12 cellular contexts compared by ENCODE assay signal in the genomic region with DNA sequence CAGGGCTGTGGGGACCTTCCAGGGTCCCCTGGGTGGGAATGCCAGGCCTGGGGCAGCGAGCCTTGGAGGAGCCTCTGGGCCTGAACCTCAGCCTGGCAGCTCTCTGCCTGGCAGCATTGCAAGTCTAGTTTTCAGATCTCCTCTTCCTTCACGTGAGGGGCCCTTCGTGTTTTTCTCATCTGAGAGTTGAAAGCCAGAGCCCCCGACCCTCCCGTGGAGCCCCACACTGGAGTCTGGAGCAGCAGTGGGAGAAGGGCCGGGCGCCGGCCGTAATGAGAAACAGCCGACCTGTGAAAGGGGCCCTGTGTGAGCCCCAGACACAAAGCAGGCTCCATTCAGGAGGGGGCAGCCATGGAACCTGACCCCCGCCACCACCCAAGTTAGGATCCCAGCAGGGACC. TPM values are rescaled to one million over a fixed set of nuclear protein-coding genes. Genes with fewer than 3 reads are reported as not detected.
A peak's percentile ranks its signal among the peaks of the same experiment; 100 is the strongest.
DNase-seq lines count a peak whose midpoint lies in the region; ATAC-seq, FAIRE-seq and TF ChIP-seq lines count a peak whose summit lies in the region.
"Had no signal": no experiment of that assay in that cellular context is flagged by ENCODE, and none has a peak within 500 bp of the region (broad histone marks: within the 10 kb centered on the region; RNA-seq: fewer than 3 reads in every experiment).

No MANE protein-coding gene starts in this region.

- H3K36me3 Mint-ChIP-seq in MCF 10A (ENCODE audit: insufficient read depth, unreplicated experiment), result peaks cover 26% of the 10 kb centered on the region
- H3K36me3 Mint-ChIP-seq in effector memory CD8-positive, alpha-beta T cell (ENCODE audit: insufficient read depth), result peaks cover 42% of the 10 kb centered on the region

- H3K9me3 Mint-ChIP-seq in MCF 10A (ENCODE audit: unreplicated experiment), result no peaks in the 10 kb centered on the region
- H3K9me3 Mint-ChIP-seq in effector memory CD8-positive, alpha-beta T cell, result no peaks in the 10 kb centered on the region
- H3K9me3 Mint-ChIP-seq: activated CD8-positive, alpha-beta T cell treated with anti-CD3 and anti-CD28 coated beads for 36 hours had no signal

- POLR2A ChIA-PET in MCF 10A (lab: Yijun Ruan, JAX), result interaction anchor here (0.7 kb wide), 1 partner anchor 175 kb away, joined by 3 read pairs; no protein-coding TSS in a partner anchor

- peaks cover 12% of the 10 kb centered on the region for H4K20me1 ChIP-seq in osteoblast (ENCODE audit: insufficient read depth, low read length)

- DNase-seq in breast epithelium (ENCODE audit: low spot score in 2 of 2) (no peak), MCF 10A (ENCODE audit: unreplicated experiment) (no peak), osteoblast (ENCODE audit: insufficient read length, low spot score, missing footprints) (peak; percentile 84), upper lobe of left lung (no peak), T-helper 1 cell (no peak), GOT3 (lab: John Stamatoyannopoulos, UW) (no peak), RCC 7860 (ENCODE audit: low spot score) (no peak)
- no peak for DNase-seq in effector memory CD8-positive, alpha-beta T cell
- DNase-seq: activated CD8-positive, alpha-beta T cell treated with anti-CD3 and anti-CD28 coated beads for 36 hours; activated naive CD8-positive, alpha-beta T cell treated with anti-CD3 and anti-CD28 coated beads, Interleukin-2, amount 10 ng/mL, durations not matched to agents 7 days and 5 days; stimulated activated naive CD4-positive, alpha-beta T cell treated with Interleukin-2 at 50 U/mL for 16 hours had no signal

- CTCF ChIA-PET in MCF 10A (lab: Yijun Ruan, JAX), result no interaction called here

- H3K79me2 ChIP-seq in osteoblast (ENCODE audit: insufficient read depth, low read length), result peaks cover 39% of the 10 kb centered on the region

- H3K36me3 ChIP-seq in breast epithelium, result no peaks in the 10 kb centered on the region
- peaks cover 66% of the 10 kb centered on the region for H3K36me3 ChIP-seq in osteoblast (ENCODE audit: insufficient read depth, low read length)
- peaks cover 34 to 95% (median 80%) of the 10 kb centered on the region in 4 donors for H3K36me3 ChIP-seq in upper lobe of left lung

- TF ChIP-seq POLR2A in breast epithelium (IDR thresholded peaks at IDR 0.05) (no peak), upper lobe of left lung (IDR thresholded peaks at IDR 0.05) (no peak)

- no peaks in the 10 kb centered on the region for H3K27me3 Mint-ChIP-seq in MCF 10A (ENCODE audit: insufficient read depth, unreplicated experiment)
- no peaks in the 10 kb centered on the region for H3K27me3 Mint-ChIP-seq in effector memory CD8-positive, alpha-beta T cell
- H3K27me3 Mint-ChIP-seq: activated CD8-positive, alpha-beta T cell treated with anti-CD3 and anti-CD28 coated beads for 36 hours; activated naive CD8-positive, alpha-beta T cell treated with anti-CD3 and anti-CD28 coated beads, Interleukin-2, amount 10 ng/mL, durations not matched to agents 7 days and 5 days had no signal

- FAIRE-seq in RCC 7860 (lab: Jason Lieb, UNC), result no peak
- FAIRE-seq: G401.6 had no signal

- H3K9me3 ChIP-seq in breast epithelium, result no peaks in the 10 kb centered on the region
- no peaks in the 10 kb centered on the region for H3K9me3 ChIP-seq in osteoblast (ENCODE audit: low read depth, low read length)
- H3K9me3 ChIP-seq in upper lobe of left lung, result no peaks in the 10 kb centered on the region

- H3K27me3 ChIP-seq in breast epithelium (no peaks in the 10 kb centered on the region), osteoblast (ENCODE audit: insufficient read depth, low read length) (no peaks in the 10 kb centered on the region), upper lobe of left lung (no peaks in the 10 kb centered on the region)

- no peak for ATAC-seq in effector memory CD8-positive, alpha-beta T cell (replicated peaks)
- no peak for ATAC-seq in upper lobe of left lung (ENCODE audit: low FRiP score in 2 of 2)
- ATAC-seq: activated CD8-positive, alpha-beta T cell treated with anti-CD3 and anti-CD28 coated beads for 36 hours had no signal

- H3K4me1 ChIP-seq in breast epithelium, result no peaks in the 10 kb centered on the region
- H3K4me1 ChIP-seq in osteoblast (ENCODE audit: insufficient read depth, low read length), result peaks cover 46% of the 10 kb centered on the region
- peaks cover 5 to 10% (median 7%) of the 10 kb centered on the region in 4 donors for H3K4me1 ChIP-seq in upper lobe of left lung

- intact Hi-C loops in breast epithelium (cut with DNase I; ENCODE audit: low total_unique reads), result no loop called here
- intact Hi-C loops in MCF 10A (cut with micrococcal nuclease), result no loop called here

- H3K4me1 Mint-ChIP-seq in MCF 10A (ENCODE audit: insufficient read depth, unreplicated experiment), result no peaks in the 10 kb centered on the region
- peaks cover 29 to 46% of the 10 kb centered on the region in 2 donors for H3K4me1 Mint-ChIP-seq in effector memory CD8-positive, alpha-beta T cell (ENCODE audit: low read depth in 2 of 2)

- peak overlapping the region; percentile 49 to 68 (median 51) for H3K4me3 ChIP-seq in breast epithelium
- peak overlapping the region; percentile 86 for H3K4me3 ChIP-seq in osteoblast (ENCODE audit: insufficient read depth, low read length)
- peak overlapping the region in 3 of 4 donors; percentile 20 to 34 (median 33) for H3K4me3 ChIP-seq in upper lobe of left lung

- TF ChIP-seq CTCF in breast epithelium (IDR thresholded peaks at IDR 0.05), result no peak
- TF ChIP-seq CTCF in MCF 10A (IDR thresholded peaks at IDR 0.05; ENCODE audit: unreplicated experiment), result no peak
- TF ChIP-seq CTCF in osteoblast (IDR thresholded peaks at IDR 0.05; ENCODE audit: extremely low read depth, low read depth, low read length), result no peak
- no peak for TF ChIP-seq CTCF in upper lobe of left lung (IDR thresholded peaks at IDR 0.05)

- H3K4me2 ChIP-seq in osteoblast (ENCODE audit: insufficient read depth, low read length), result peak overlapping the region; percentile 84

- 85 to 87% methylated on average over 3 to 11 of the region's 11 CpGs for WGBS in upper lobe of left lung, 2 donors

- H3K27ac Mint-ChIP-seq in MCF 10A (ENCODE audit: low read depth, unreplicated experiment), result no peak overlapping the region
- peak overlapping the region; percentile 49 to 90 for H3K27ac Mint-ChIP-seq in effector memory CD8-positive, alpha-beta T cell
- H3K27ac Mint-ChIP-seq: activated naive CD8-positive, alpha-beta T cell treated with anti-CD3 and anti-CD28 coated beads, Interleukin-2, amount 10 ng/mL, durations not matched to agents 7 days and 5 days had no signal

- H3K4me3 Mint-ChIP-seq in MCF 10A (ENCODE audit: unreplicated experiment), result no peak overlapping the region
- H3K4me3 Mint-ChIP-seq in effector memory CD8-positive, alpha-beta T cell, result no peak overlapping the region
- H3K4me3 Mint-ChIP-seq: activated CD8-positive, alpha-beta T cell treated with anti-CD3 and anti-CD28 coated beads for 36 hours; activated naive CD8-positive, alpha-beta T cell treated with anti-CD3 and anti-CD28 coated beads, Interleukin-2, amount 10 ng/mL, durations not matched to agents 7 days and 5 days had no signal

- TF ChIP-seq EP300 in upper lobe of left lung (IDR thresholded peaks at IDR 0.05), result no peak

- BruUV-seq in MCF 10A (replicated peaks; lab: Mats Ljungman, UMichigan), result no TSS peak

- no peak overlapping the region for H2AFZ ChIP-seq in osteoblast (ENCODE audit: low read length)

- H3K27ac ChIP-seq in breast epithelium, result peak overlapping the region; percentile 78 to 95
- H3K27ac ChIP-seq in osteoblast (ENCODE audit: low read depth, low read length), result peak overlapping the region; percentile 97
- H3K27ac ChIP-seq in upper lobe of left lung, result peak overlapping the region; percentile 56 to 79 (median 68)

RNA-seq across cellular contexts. Expression of gene TMED1, which starts 19.3 kb away (rescaled TPM):
- total RNA-seq in breast epithelium, result 10 to 100 TPM; 27.2 to 51.2 (median 42.4) TPM
- 16.5 and 23.2 TPM in 2 replicates for total RNA-seq in MCF 10A (2022)
- total RNA-seq in osteoblast, result 39.2 and 43.1 TPM in 2 replicates
- total RNA-seq in upper lobe of left lung, result 10 to 100 TPM; 11.3 to 40.7 (median 25.1) TPM

RNA-seq across cellular contexts. Expression of gene C19orf38, which starts 31.5 kb away (rescaled TPM):
- total RNA-seq in breast epithelium (1 to 10 TPM; 1.3 to 2.7 (median 2.0) TPM), MCF 10A (2022) (0.30 and 0.49 TPM in 2 replicates), osteoblast (under 0.01 and 0.29 TPM in 2 replicates), upper lobe of left lung (10 to 100 TPM in 2 of 6 donors, 1 to 10 TPM in 4; 2.8 to 26.2 (median 6.8) TPM)

RNA-seq across cellular contexts. Expression of gene CARM1, which starts 54.7 kb away (rescaled TPM):
- total RNA-seq in breast epithelium (10 to 100 TPM; 11.6 to 17.3 (median 17.0) TPM), MCF 10A (2022) (49.5 and 51.7 TPM in 2 replicates), osteoblast (33.7 and 41.0 TPM in 2 replicates), upper lobe of left lung (10 to 100 TPM; 19.0 to 30.6 (median 25.3) TPM)

Comparison
In these comparisons a context has a peak if more than half of its experiments do, and no peak if none do; other contexts are left out.
1. H3K4me3 ChIP-seq: peak in every context shown above with its lines; median percentile 86 in osteoblast; 51 in breast epithelium; 33 in upper lobe of left lung.